11 cellular contexts compared by ENCODE assay signal in the genomic region with DNA sequence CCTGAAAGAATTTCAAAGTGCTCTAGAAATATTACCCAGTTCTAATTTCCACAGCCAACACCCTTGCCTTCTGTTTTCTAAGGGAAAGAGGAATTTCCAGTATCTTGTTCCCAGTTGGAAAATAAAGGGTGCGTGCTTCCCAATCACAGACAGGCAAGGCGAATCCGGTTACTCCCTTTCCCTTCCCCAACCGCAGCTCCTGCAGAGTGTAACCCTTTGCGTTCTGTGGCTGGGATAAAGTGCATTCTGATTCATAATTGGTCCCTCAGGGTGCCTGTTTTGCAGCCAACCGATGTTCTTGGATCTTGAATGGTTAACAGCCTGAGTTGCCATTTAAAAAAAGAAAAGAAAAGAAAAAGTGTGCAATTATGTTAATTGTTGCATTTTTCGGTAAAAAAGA. TPM values are rescaled to one million over a fixed set of nuclear protein-coding genes. Genes with fewer than 3 reads are reported as not detected.
DNase-seq lines count a peak whose midpoint lies in the region; ATAC-seq and TF ChIP-seq lines count a peak whose summit lies in the region.
"Had no signal": no experiment of that assay in that cellular context is flagged by ENCODE, and none has a peak within 500 bp of the region (broad histone marks: within the 10 kb centered on the region; RNA-seq: fewer than 3 reads in every experiment).

No MANE protein-coding gene starts in this region.

- H3K4me1 ChIP-seq in adipocyte (ENCODE audit: control insufficient read depth, insufficient read depth, low read length) = peaks cover 15% of the 10 kb centered on the region
- H3K4me1 ChIP-seq: spleen had no signal

- intact Hi-C loops in left ventricle myocardium superior (cut with micrococcal nuclease) = no loop called here

- TF ChIP-seq CTCF in progenitor cell of endocrine pancreas (IDR thresholded peaks at IDR 0.05; ENCODE audit: unreplicated experiment) = no peak

- ATAC-seq in left ventricle myocardium superior = peak; percentile 64
- no peak for ATAC-seq in GM21717 (IDR thresholded peaks at IDR 0.05; ENCODE audit: unreplicated experiment)
- no peak for ATAC-seq in GM18867 (IDR thresholded peaks at IDR 0.05; ENCODE audit: unreplicated experiment)

- peak overlapping the region; percentile 66 for H3K27ac Mint-ChIP-seq in progenitor cell of endocrine pancreas
- H3K27ac Mint-ChIP-seq: activated T-helper 1 cell treated with anti-CD3 and anti-CD28 coated beads, Interleukin-12 subunit alpha, Interleukin-12 subunit beta, Interleukin-2, Interleukin-4 antibody, amounts not matched to agents 30 ng/mL and 10 ng/mL and 1 ng/mL, durations not matched to agents 14 hours and 24 hours and 36 hours had no signal

- no peaks in the 10 kb centered on the region for H3K27me3 ChIP-seq in adipocyte (replicated peaks; ENCODE audit: control insufficient read depth, insufficient read depth, low read length)
- H3K27me3 ChIP-seq: spleen had no signal

- no peaks in the 10 kb centered on the region for H3K36me3 ChIP-seq in adipocyte (ENCODE audit: control insufficient read depth, insufficient read depth, low read length, severe bottlenecking)
- H3K36me3 ChIP-seq: spleen had no signal

- no peak overlapping the region for H3K4me3 Mint-ChIP-seq in progenitor cell of endocrine pancreas (ENCODE audit: low read depth)
- H3K4me3 Mint-ChIP-seq: activated T-helper 1 cell treated with anti-CD3 and anti-CD28 coated beads, Interleukin-12 subunit alpha, Interleukin-12 subunit beta, Interleukin-2, Interleukin-4 antibody, amounts not matched to agents 30 ng/mL and 10 ng/mL and 1 ng/mL, durations not matched to agents 14 hours and 24 hours and 36 hours had no signal

- H3K27me3 Mint-ChIP-seq in progenitor cell of endocrine pancreas = no peaks in the 10 kb centered on the region

- peak overlapping the region; percentile 81 for H3K4me3 ChIP-seq in adipocyte (ENCODE audit: low read length)

- peaks cover 24% of the 10 kb centered on the region for H3K4me1 Mint-ChIP-seq in progenitor cell of endocrine pancreas (ENCODE audit: low read depth)

- H3K36me3 Mint-ChIP-seq in progenitor cell of endocrine pancreas (ENCODE audit: insufficient read depth) = peaks cover 2% of the 10 kb centered on the region

- H3K9me3 ChIP-seq in adipocyte (ENCODE audit: control insufficient read depth, low read length) = no peaks in the 10 kb centered on the region
- H3K9me3 ChIP-seq: spleen had no signal

- DNase-seq in ELR (ENCODE audit: low read depth) (peak; percentile 19), adipocyte (ENCODE audit: low read depth) (peak; percentile 57), left ventricle myocardium superior (no peak), progenitor cell of endocrine pancreas (ENCODE audit: low spot score, unreplicated experiment) (no peak), NCI-H526 treated with DMSO at 0.1 percent for 48 hours (lab: John Stamatoyannopoulos, UW) (no peak)
- no peak for DNase-seq in stimulated activated CD4-positive, alpha-beta T cell treated with anti-CD3 and anti-CD28 coated beads, Interleukin-4, amount 100 ng/mL, for 4 hours
- DNase-seq: NCI-H1092, spleen had no signal

- H3K9ac ChIP-seq in adipocyte (ENCODE audit: low read length) = peak overlapping the region; percentile 76

- H3K9me3 Mint-ChIP-seq in progenitor cell of endocrine pancreas (ENCODE audit: low read depth) = peaks cover 7% of the 10 kb centered on the region

RNA-seq across cellular contexts. Expression of a gene that starts 40.6 kb away (rescaled TPM):
- total RNA-seq in left ventricle myocardium superior = 6.5 TPM
- total RNA-seq in progenitor cell of endocrine pancreas = 49.2 and 54.8 TPM in 2 replicates

Comparison
In these comparisons a context has a peak if more than half of its experiments do, and no peak if none do; other contexts are left out.
1. DNase-seq: peak in ELR (single experiment) and adipocyte (single experiment); none in left ventricle myocardium superior (single experiment), progenitor cell of endocrine pancreas (single experiment), NCI-H526 treated with DMSO at 0.1 percent for 48 hours (single experiment) and stimulated activated CD4-positive, alpha-beta T cell treated with anti-CD3 and anti-CD28 coated beads, Interleukin-4, amount 100 ng/mL, for 4 hours (0 of 2).